1 cellular context compared by ENCODE assay signal in the genomic region with DNA sequence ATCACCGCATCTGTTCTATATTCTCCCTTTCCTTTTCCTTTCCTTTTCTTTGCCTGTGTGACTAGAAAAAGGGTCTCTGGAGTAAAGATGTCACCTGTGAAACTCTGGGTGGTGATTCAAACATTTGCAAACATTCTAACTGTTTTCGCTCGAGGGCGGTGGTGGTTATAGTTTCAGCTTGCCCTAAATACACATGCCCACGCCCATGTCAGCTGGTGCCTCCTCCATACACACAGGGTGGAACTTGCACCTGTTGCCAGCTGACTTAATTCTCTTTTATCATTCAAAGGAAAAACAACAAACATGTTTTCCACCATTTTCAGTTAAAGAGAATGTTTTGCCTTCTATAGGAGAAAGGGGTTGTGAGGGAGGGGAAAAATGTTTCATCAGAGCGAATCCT.
TF ChIP-seq lines count a peak whose summit lies in the region.

No MANE protein-coding gene starts in this region.

TF ChIP-seq in WTC11, 78 proteins besides CTCF, POLR2A, EP300 and RAD21 (continued from another document):
- TF ChIP-seq ZSCAN18 (CRISPR knock-in tag; IDR thresholded peaks at IDR 0.05) (no peak), RORB (CRISPR knock-in tag; IDR thresholded peaks at IDR 0.05) (no peak), MAX (CRISPR knock-in tag; IDR thresholded peaks at IDR 0.05) (no peak), E2F4 (CRISPR knock-in tag; IDR thresholded peaks at IDR 0.05; ENCODE audit: borderline replicate concordance, low read depth) (no peak)
- TF ChIP-seq, protein P1, sequence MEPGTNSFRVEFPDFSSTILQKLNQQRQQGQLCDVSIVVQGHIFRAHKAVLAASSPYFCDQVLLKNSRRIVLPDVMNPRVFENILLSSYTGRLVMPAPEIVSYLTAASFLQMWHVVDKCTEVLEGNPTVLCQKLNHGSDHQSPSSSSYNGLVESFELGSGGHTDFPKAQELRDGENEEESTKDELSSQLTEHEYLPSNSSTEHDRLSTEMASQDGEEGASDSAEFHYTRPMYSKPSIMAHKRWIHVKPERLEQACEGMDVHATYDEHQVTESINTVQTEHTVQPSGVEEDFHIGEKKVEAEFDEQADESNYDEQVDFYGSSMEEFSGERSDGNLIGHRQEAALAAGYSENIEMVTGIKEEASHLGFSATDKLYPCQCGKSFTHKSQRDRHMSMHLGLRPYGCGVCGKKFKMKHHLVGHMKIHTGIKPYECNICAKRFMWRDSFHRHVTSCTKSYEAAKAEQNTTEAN (CRISPR knock-in tag; IDR thresholded peaks at IDR 0.05): no peak
TF ChIP-seq in WTC11: peak in this region for 0.
